ENCODE assay signal across 2 cellular contexts in the genomic region with DNA sequence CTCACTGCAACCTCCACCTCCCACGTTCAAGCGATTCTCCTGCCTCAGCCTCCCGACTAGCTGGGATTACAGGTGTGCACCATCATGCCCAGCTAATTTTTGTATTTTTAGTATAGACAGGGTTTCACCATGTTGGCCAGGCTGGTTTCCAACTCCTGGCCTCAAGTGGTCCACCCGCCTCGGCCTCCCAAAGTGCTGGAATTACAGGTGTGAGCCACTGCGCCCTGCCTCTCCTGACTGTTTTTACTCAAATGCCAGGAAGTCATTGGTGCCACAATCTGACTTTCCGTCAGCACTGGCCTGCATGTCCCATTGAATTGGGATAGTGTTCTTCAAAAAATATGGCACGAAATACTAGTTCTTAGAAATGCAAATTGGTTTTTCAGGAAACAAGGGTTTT. TPM values are rescaled to one million over a fixed set of nuclear protein-coding genes. Genes with fewer than 3 reads are reported as not detected.
"Had no signal": no experiment of that assay in that cellular context is flagged by ENCODE, and none has a peak within 500 bp of the region (broad histone marks: within the 10 kb centered on the region; RNA-seq: fewer than 3 reads in every experiment).

No MANE protein-coding gene starts in this region.

RNA-seq across cellular contexts. Expression of a gene that starts 35.1 kb away (rescaled TPM):
- total RNA-seq: naive thymus-derived CD8-positive, alpha-beta T cell; natural killer cell treated with Interleukin-12 subunit alpha and Interleukin-12 subunit beta and Interleukin-15 and Interleukin-18, amount 100 ng/mL, for 72 hours had no signal
